Comparison of ENCODE assay signal across 1 cellular context in the genomic region with DNA sequence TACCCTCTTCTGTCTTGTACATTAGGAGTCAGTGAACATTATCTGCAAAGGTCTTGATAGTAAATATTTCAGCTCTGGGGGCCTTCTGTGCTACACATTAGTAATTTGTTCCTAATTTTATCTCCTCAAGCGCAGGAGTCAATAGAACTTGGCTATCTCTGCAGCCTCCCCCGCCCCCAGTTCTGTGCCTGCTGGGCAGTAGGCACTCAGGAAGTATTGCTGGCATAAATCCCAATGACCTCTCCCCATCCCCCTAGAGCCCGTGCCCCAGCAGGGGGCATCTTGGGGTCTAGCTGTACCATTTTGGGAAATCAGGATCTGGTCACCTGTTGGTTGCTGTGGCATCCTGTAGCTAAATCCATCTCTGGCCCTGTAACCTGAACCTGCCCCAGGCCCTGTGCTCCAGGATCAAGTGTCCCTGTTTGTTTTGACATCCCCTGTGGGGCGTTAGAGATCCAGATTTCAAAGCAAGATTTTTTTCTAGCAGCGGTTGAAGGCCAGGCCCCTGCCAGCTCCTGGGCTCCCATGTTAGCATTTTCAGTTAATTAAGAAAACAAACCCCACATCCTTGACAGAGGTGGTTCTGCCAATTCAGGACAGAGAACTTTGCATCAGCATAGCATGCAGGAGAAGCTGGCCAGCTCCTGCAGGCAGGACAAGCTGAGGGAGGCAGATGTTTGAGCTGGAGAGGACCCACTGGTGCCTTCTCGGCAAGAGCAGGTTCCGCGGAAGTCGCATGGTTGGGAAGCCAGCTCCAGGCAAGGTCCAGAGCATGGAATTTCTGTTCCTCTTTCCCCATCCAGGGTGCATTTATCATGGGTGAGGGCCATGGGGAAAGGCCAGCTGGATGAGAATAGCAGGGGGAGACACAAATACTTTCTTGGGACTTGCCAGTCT.
TF ChIP-seq lines count a peak whose summit lies in the region.

No MANE protein-coding gene starts in this region.

TF ChIP-seq in GM23338, 12 proteins besides CTCF, POLR2A, EP300 and RAD21 (continued from another document):
- TF ChIP-seq, protein P1, sequence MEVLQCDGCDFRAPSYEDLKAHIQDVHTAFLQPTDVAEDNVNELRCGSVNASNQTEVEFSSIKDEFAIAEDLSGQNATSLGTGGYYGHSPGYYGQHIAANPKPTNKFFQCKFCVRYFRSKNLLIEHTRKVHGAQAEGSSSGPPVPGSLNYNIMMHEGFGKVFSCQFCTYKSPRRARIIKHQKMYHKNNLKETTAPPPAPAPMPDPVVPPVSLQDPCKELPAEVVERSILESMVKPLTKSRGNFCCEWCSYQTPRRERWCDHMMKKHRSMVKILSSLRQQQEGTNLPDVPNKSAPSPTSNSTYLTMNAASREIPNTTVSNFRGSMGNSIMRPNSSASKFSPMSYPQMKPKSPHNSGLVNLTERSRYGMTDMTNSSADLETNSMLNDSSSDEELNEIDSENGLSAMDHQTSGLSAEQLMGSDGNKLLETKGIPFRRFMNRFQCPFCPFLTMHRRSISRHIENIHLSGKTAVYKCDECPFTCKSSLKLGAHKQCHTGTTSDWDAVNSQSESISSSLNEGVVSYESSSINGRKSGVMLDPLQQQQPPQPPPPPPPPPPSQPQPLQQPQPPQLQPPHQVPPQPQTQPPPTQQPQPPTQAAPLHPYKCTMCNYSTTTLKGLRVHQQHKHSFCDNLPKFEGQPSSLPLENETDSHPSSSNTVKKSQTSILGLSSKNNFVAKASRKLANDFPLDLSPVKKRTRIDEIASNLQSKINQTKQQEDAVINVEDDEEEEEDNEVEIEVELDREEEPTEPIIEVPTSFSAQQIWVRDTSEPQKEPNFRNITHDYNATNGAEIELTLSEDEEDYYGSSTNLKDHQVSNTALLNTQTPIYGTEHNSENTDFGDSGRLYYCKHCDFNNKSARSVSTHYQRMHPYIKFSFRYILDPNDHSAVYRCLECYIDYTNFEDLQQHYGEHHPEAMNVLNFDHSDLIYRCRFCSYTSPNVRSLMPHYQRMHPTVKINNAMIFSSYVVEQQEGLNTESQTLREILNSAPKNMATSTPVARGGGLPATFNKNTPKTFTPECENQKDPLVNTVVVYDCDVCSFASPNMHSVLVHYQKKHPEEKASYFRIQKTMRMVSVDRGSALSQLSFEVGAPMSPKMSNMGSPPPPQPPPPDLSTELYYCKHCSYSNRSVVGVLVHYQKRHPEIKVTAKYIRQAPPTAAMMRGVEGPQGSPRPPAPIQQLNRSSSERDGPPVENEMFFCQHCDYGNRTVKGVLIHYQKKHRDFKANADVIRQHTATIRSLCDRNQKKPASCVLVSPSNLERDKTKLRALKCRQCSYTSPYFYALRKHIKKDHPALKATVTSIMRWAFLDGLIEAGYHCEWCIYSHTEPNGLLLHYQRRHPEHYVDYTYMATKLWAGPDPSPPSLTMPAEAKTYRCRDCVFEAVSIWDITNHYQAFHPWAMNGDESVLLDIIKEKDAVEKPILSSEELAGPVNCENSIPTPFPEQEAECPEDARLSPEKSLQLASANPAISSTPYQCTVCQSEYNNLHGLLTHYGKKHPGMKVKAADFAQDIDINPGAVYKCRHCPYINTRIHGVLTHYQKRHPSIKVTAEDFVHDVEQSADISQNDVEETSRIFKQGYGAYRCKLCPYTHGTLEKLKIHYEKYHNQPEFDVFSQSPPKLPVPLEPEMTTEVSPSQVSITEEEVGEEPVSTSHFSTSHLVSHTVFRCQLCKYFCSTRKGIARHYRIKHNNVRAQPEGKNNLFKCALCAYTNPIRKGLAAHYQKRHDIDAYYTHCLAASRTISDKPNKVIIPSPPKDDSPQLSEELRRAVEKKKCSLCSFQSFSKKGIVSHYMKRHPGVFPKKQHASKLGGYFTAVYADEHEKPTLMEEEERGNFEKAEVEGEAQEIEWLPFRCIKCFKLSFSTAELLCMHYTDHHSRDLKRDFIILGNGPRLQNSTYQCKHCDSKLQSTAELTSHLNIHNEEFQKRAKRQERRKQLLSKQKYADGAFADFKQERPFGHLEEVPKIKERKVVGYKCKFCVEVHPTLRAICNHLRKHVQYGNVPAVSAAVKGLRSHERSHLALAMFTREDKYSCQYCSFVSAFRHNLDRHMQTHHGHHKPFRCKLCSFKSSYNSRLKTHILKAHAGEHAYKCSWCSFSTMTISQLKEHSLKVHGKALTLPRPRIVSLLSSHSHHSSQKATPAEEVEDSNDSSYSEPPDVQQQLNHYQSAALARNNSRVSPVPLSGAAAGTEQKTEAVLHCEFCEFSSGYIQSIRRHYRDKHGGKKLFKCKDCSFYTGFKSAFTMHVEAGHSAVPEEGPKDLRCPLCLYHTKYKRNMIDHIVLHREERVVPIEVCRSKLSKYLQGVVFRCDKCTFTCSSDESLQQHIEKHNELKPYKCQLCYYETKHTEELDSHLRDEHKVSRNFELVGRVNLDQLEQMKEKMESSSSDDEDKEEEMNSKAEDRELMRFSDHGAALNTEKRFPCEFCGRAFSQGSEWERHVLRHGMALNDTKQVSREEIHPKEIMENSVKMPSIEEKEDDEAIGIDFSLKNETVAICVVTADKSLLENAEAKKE (CRISPR knock-in tag; IDR thresholded peaks at IDR 0.05) = no peak
- TF ChIP-seq JUNB (IDR thresholded peaks at IDR 0.05; ENCODE audit: unreplicated experiment) (no peak), POLR2AphosphoS5 (IDR thresholded peaks at IDR 0.05; ENCODE audit: low read depth) (no peak)
